In the genomic region with DNA sequence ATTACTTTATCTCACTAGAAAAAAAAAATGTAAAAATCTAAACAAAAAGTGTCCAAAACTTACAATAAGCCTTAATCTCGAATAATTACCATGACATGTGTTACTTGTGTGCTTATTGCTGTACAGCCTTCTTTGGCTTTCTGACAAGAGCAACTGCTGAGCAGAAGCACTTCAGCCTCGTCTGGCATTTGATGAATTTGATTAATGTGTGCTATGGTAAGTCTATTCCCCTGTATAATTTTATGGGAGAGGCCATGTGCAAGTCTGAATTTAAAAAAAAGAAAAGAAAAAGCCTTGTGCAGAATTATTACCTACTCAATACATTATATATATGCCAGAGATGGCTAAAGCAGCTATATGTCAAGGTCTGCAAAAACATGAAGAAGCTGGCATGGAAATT, we compare ENCODE assay signal across 1 cellular context.
TF ChIP-seq lines count a peak whose summit lies in the region.

No MANE protein-coding gene starts in this region.

TF ChIP-seq in SK-N-SH, 30 proteins besides CTCF, POLR2A, EP300 and RAD21 (continued from another document):
- TF ChIP-seq, protein P1, sequence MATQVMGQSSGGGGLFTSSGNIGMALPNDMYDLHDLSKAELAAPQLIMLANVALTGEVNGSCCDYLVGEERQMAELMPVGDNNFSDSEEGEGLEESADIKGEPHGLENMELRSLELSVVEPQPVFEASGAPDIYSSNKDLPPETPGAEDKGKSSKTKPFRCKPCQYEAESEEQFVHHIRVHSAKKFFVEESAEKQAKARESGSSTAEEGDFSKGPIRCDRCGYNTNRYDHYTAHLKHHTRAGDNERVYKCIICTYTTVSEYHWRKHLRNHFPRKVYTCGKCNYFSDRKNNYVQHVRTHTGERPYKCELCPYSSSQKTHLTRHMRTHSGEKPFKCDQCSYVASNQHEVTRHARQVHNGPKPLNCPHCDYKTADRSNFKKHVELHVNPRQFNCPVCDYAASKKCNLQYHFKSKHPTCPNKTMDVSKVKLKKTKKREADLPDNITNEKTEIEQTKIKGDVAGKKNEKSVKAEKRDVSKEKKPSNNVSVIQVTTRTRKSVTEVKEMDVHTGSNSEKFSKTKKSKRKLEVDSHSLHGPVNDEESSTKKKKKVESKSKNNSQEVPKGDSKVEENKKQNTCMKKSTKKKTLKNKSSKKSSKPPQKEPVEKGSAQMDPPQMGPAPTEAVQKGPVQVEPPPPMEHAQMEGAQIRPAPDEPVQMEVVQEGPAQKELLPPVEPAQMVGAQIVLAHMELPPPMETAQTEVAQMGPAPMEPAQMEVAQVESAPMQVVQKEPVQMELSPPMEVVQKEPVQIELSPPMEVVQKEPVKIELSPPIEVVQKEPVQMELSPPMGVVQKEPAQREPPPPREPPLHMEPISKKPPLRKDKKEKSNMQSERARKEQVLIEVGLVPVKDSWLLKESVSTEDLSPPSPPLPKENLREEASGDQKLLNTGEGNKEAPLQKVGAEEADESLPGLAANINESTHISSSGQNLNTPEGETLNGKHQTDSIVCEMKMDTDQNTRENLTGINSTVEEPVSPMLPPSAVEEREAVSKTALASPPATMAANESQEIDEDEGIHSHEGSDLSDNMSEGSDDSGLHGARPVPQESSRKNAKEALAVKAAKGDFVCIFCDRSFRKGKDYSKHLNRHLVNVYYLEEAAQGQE (IDR thresholded peaks at IDR 0.05; ENCODE audit: low read depth, low read length), result no peak
